8 cellular contexts compared by ENCODE assay signal in genomic region chr16:58511933-58512815, GRCh38. TPM values are rescaled to one million over a fixed set of nuclear protein-coding genes. Genes with fewer than 3 reads are reported as not detected.
DNase-seq lines count a peak whose midpoint lies in the region; TF ChIP-seq lines count a peak whose summit lies in the region.

No MANE protein-coding gene starts in this region.

- no peak overlapping the region for H3K27ac Mint-ChIP-seq in activated T-helper 1 cell treated with anti-CD3 and anti-CD28 coated beads, Interleukin-12 subunit alpha, Interleukin-12 subunit beta, Interleukin-2, Interleukin-4 antibody, amounts not matched to agents 30 ng/mL and 10 ng/mL and 1 ng/mL, durations not matched to agents 14 hours and 24 hours and 36 hours
- H3K27ac Mint-ChIP-seq in osteocyte (ENCODE audit: unreplicated experiment) (no peak overlapping the region), type B pancreatic cell (peak overlapping the region; percentile 41)

- H3K4me3 Mint-ChIP-seq in activated T-helper 1 cell treated with anti-CD3 and anti-CD28 coated beads, Interleukin-12 subunit alpha, Interleukin-12 subunit beta, Interleukin-2, Interleukin-4 antibody, amounts not matched to agents 30 ng/mL and 10 ng/mL and 1 ng/mL, durations not matched to agents 14 hours and 24 hours and 36 hours = no peak overlapping the region
- H3K4me3 Mint-ChIP-seq in osteocyte (ENCODE audit: unreplicated experiment) (no peak overlapping the region), type B pancreatic cell (peak overlapping the region; percentile 74)

- H3K4me1 Mint-ChIP-seq in activated T-helper 1 cell treated with anti-CD3 and anti-CD28 coated beads, Interleukin-12 subunit alpha, Interleukin-12 subunit beta, Interleukin-2, Interleukin-4 antibody, amounts not matched to agents 30 ng/mL and 10 ng/mL and 1 ng/mL, durations not matched to agents 14 hours and 24 hours and 36 hours (ENCODE audit: low read depth) = peaks cover 22% of the 10 kb centered on the region
- peaks cover 12% of the 10 kb centered on the region for H3K4me1 Mint-ChIP-seq in osteocyte (ENCODE audit: unreplicated experiment)
- peaks cover 15% of the 10 kb centered on the region for H3K4me1 Mint-ChIP-seq in type B pancreatic cell (ENCODE audit: unreplicated experiment)

- intact Hi-C loops in activated T-helper 1 cell treated with anti-CD3 and anti-CD28 coated beads, Interleukin-12 subunit alpha, Interleukin-12 subunit beta, Interleukin-2, Interleukin-4 antibody, amounts not matched to agents 30 ng/mL and 10 ng/mL and 1 ng/mL, durations not matched to agents 14 hours and 24 hours and 36 hours (cut with micrococcal nuclease) = loop anchor here (1.0 to 10.0 kb wide), 3 partner anchors 149 to 507 kb away; partner anchors contain the start of genes USB1 and ZNF319

- TF ChIP-seq CTCF in fibroblast of villous mesenchyme (IDR thresholded peaks at IDR 0.05; ENCODE audit: insufficient read depth, low read depth, low read length) (peak; percentile 81), osteocyte (IDR thresholded peaks at IDR 0.05) (peak; percentile 82), type B pancreatic cell (conservative IDR thresholded peaks at IDR 0.05) (peak; percentile 89)

- peaks cover 8% of the 10 kb centered on the region for H3K36me3 Mint-ChIP-seq in activated T-helper 1 cell treated with anti-CD3 and anti-CD28 coated beads, Interleukin-12 subunit alpha, Interleukin-12 subunit beta, Interleukin-2, Interleukin-4 antibody, amounts not matched to agents 30 ng/mL and 10 ng/mL and 1 ng/mL, durations not matched to agents 14 hours and 24 hours and 36 hours (ENCODE audit: low read depth)
- H3K36me3 Mint-ChIP-seq in osteocyte (ENCODE audit: unreplicated experiment) = no peaks in the 10 kb centered on the region
- peaks cover 4% of the 10 kb centered on the region for H3K36me3 Mint-ChIP-seq in type B pancreatic cell

- no peaks in the 10 kb centered on the region for H3K27me3 Mint-ChIP-seq in activated T-helper 1 cell treated with anti-CD3 and anti-CD28 coated beads, Interleukin-12 subunit alpha, Interleukin-12 subunit beta, Interleukin-2, Interleukin-4 antibody, amounts not matched to agents 30 ng/mL and 10 ng/mL and 1 ng/mL, durations not matched to agents 14 hours and 24 hours and 36 hours (ENCODE audit: insufficient read depth)
- H3K27me3 Mint-ChIP-seq in osteocyte (ENCODE audit: unreplicated experiment) = no peaks in the 10 kb centered on the region
- H3K27me3 Mint-ChIP-seq in type B pancreatic cell = no peaks in the 10 kb centered on the region

- no peak overlapping the region for H3K4me3 ChIP-seq in fibroblast of villous mesenchyme (ENCODE audit: low read depth, low read length)

- DNase-seq in DMS153 treated with DMSO at 0.1 percent for 48 hours (lab: John Stamatoyannopoulos, UW; ENCODE audit: unreplicated experiment) = peak; percentile 10
- DNase-seq in DMS153 (lab: John Stamatoyannopoulos, UW) = no peak
- peak in 69 of 76 experiments; percentile 18 to 84 (median 63) for DNase-seq in HUDEP-2 (lab: John Stamatoyannopoulos, UW; ENCODE audit: unreplicated experiment in 76 of 76)
- peak; percentile 54 for DNase-seq in RPMI7951 (ENCODE audit: low read depth)
- DNase-seq in activated T-helper 1 cell treated with anti-CD3 and anti-CD28 coated beads, Interleukin-12 subunit alpha, Interleukin-12 subunit beta, Interleukin-2, Interleukin-4 antibody, amounts not matched to agents 30 ng/mL and 10 ng/mL and 1 ng/mL, durations not matched to agents 14 hours and 24 hours and 36 hours (ENCODE audit: low spot score) = peak; percentile 70
- DNase-seq in fibroblast of villous mesenchyme (ENCODE audit: low read depth) = peak; percentile 63
- DNase-seq in osteocyte (ENCODE audit: extremely low spot score, unreplicated experiment) = peak; percentile 90
- peak; percentile 84 for DNase-seq in type B pancreatic cell (ENCODE audit: extremely low spot score, unreplicated experiment)

- no peaks in the 10 kb centered on the region for H3K9me3 Mint-ChIP-seq in activated T-helper 1 cell treated with anti-CD3 and anti-CD28 coated beads, Interleukin-12 subunit alpha, Interleukin-12 subunit beta, Interleukin-2, Interleukin-4 antibody, amounts not matched to agents 30 ng/mL and 10 ng/mL and 1 ng/mL, durations not matched to agents 14 hours and 24 hours and 36 hours
- H3K9me3 Mint-ChIP-seq in osteocyte (ENCODE audit: unreplicated experiment) (no peaks in the 10 kb centered on the region), type B pancreatic cell (no peaks in the 10 kb centered on the region)

RNA-seq across cellular contexts. Expression of gene SETD6, which starts 3.1 kb away (rescaled TPM):
- 7.7 and 9.1 TPM in 2 replicates for total RNA-seq in RPMI7951 (2014; rRNA removed; shearing (Covaris generic))
- 32.1 and 34.9 TPM in 2 replicates for total RNA-seq in activated T-helper 1 cell treated with anti-CD3 and anti-CD28 coated beads, Interleukin-12 subunit alpha, Interleukin-12 subunit beta, Interleukin-2, Interleukin-4 antibody, amounts not matched to agents 30 ng/mL and 10 ng/mL and 1 ng/mL, durations not matched to agents 14 hours and 24 hours and 36 hours
- total RNA-seq in fibroblast of villous mesenchyme (8.2 and 8.7 TPM in 2 replicates), osteocyte (17.3 and 19.9 TPM in 2 replicates), type B pancreatic cell (ENCODE audit: low replicate concordance) (32.6 and 36.5 TPM in 2 replicates)

RNA-seq across cellular contexts. Expression of gene NDRG4, which starts 12.2 kb away (rescaled TPM):
- 2.5 and 3.0 TPM in 2 replicates for total RNA-seq in RPMI7951 (2014; rRNA removed; shearing (Covaris generic))
- total RNA-seq in activated T-helper 1 cell treated with anti-CD3 and anti-CD28 coated beads, Interleukin-12 subunit alpha, Interleukin-12 subunit beta, Interleukin-2, Interleukin-4 antibody, amounts not matched to agents 30 ng/mL and 10 ng/mL and 1 ng/mL, durations not matched to agents 14 hours and 24 hours and 36 hours = 1.5 and 1.7 TPM in 2 replicates
- 8.6 and 15.1 TPM in 2 replicates for total RNA-seq in fibroblast of villous mesenchyme
- 10.5 and 13.1 TPM in 2 replicates for total RNA-seq in osteocyte
- total RNA-seq in type B pancreatic cell (ENCODE audit: low replicate concordance) = 23.7 and 42.9 TPM in 2 replicates
